11 cellular contexts compared by ENCODE assay signal in the genomic region with DNA sequence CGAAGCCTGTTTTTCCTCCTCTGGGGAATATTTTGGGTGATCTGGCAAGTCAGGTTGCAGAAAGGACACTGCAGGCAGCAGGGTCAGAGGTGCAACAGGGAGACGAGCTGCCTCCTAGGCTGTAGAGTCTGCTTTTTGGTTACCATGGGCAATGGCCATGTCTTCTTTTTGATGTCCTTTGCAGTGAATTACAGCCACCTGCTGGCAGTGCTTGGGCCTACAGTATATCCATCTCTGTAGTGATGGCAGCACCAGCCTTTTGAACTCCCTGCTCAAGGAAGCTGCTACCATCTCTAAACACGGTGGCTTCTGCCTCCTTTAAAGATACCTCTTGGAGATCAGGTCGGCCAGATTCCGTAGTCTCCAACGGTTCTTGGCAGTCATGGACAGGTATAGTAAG.
DNase-seq lines count a peak whose midpoint lies in the region; ATAC-seq and TF ChIP-seq lines count a peak whose summit lies in the region.
"Had no signal": no experiment of that assay in that cellular context is flagged by ENCODE, and none has a peak within 500 bp of the region (broad histone marks: within the 10 kb centered on the region; RNA-seq: fewer than 3 reads in every experiment).

No MANE protein-coding gene starts in this region.

- ATAC-seq in Panc1 (peak; percentile 89), HG03025 (IDR thresholded peaks at IDR 0.05; ENCODE audit: low FRiP score, unreplicated experiment) (no peak)
- ATAC-seq in natural killer cell treated with Interleukin-12 subunit alpha and Interleukin-12 subunit beta and Interleukin-15 and Interleukin-18, amount 100 ng/mL, for 72 hours = no peak

- peaks cover 19% of the 10 kb centered on the region for H3K27me3 ChIP-seq in Panc1 (ENCODE audit: control insufficient read depth, insufficient read depth, low read length)

- H3K36me3 Mint-ChIP-seq in natural killer cell treated with Interleukin-12 subunit alpha and Interleukin-12 subunit beta and Interleukin-15 and Interleukin-18, amount 100 ng/mL, for 72 hours = peaks cover 2% of the 10 kb centered on the region

- H3K4me1 Mint-ChIP-seq in natural killer cell treated with Interleukin-12 subunit alpha and Interleukin-12 subunit beta and Interleukin-15 and Interleukin-18, amount 100 ng/mL, for 72 hours (ENCODE audit: low read depth in 2 of 2) = no peaks in the 10 kb centered on the region
- H3K4me1 Mint-ChIP-seq: activated CD4-positive, alpha-beta memory T cell treated with anti-CD3 and anti-CD28 coated beads, Interleukin-2, amount 10 ng/mL, durations not matched to agents 7 days and 5 days had no signal

- no peaks in the 10 kb centered on the region for H3K4me1 ChIP-seq in Panc1 (ENCODE audit: control insufficient read depth, insufficient read depth, low read length)

- H3K4me3 ChIP-seq in Panc1 (ENCODE audit: low read depth in 2 of 2, low read length in 2 of 2) = no peak overlapping the region
- no peak overlapping the region for H3K4me3 ChIP-seq in foreskin fibroblast (ENCODE audit: low read depth in 1 of 2, low read length in 2 of 2)

- H3K27ac Mint-ChIP-seq in natural killer cell treated with Interleukin-12 subunit alpha and Interleukin-12 subunit beta and Interleukin-15 and Interleukin-18, amount 100 ng/mL, for 72 hours = no peak overlapping the region
- H3K27ac Mint-ChIP-seq: activated CD4-positive, alpha-beta memory T cell treated with anti-CD3 and anti-CD28 coated beads, Interleukin-2, amount 10 ng/mL, durations not matched to agents 7 days and 5 days had no signal

- peaks cover 24 to 33% of the 10 kb centered on the region in 2 donors for H3K27me3 Mint-ChIP-seq in natural killer cell treated with Interleukin-12 subunit alpha and Interleukin-12 subunit beta and Interleukin-15 and Interleukin-18, amount 100 ng/mL, for 72 hours
- H3K27me3 Mint-ChIP-seq: activated CD4-positive, alpha-beta memory T cell treated with anti-CD3 and anti-CD28 coated beads, Interleukin-2, amount 10 ng/mL, durations not matched to agents 7 days and 5 days had no signal

- CTCF ChIA-PET in Panc1 (lab: Charles Lee) = no interaction called here

- peak; percentile 2 for TF ChIP-seq CTCF in GM20000 (IDR thresholded peaks at IDR 0.05; ENCODE audit: extremely low read depth, missing control alignments)
- peak; percentile 83 for TF ChIP-seq CTCF in Panc1 (IDR thresholded peaks at IDR 0.05)
- no peak for TF ChIP-seq CTCF in foreskin fibroblast (IDR thresholded peaks at IDR 0.05; ENCODE audit: low read depth, low read length)

- no peaks in the 10 kb centered on the region for H3K36me3 ChIP-seq in Panc1 (ENCODE audit: control insufficient read depth, insufficient read depth, low read length)

- DNase-seq in COLO668 (lab: John Stamatoyannopoulos, UW; ENCODE audit: unreplicated experiment) = peak; percentile 4
- no peak for DNase-seq in GM20000 (ENCODE audit: low spot score)
- no peak for DNase-seq in Panc1 (ENCODE audit: low read depth, low spot score)
- DNase-seq in foreskin fibroblast = peak; percentile 3 to 8
- DNase-seq in cortex of kidney (lab: John Stamatoyannopoulos, UW) = no peak
- no peak for DNase-seq in hepatic stellate cell (ENCODE audit: low spot score)
- no peak for DNase-seq in natural killer cell treated with Interleukin-12 subunit alpha and Interleukin-12 subunit beta and Interleukin-15 and Interleukin-18, amount 100 ng/mL, for 72 hours (ENCODE audit: low spot score)
- DNase-seq: activated CD4-positive, alpha-beta memory T cell treated with anti-CD3 and anti-CD28 coated beads, Interleukin-2, amount 10 ng/mL, durations not matched to agents 7 days and 5 days; NCI-H187; stimulated activated CD4-positive, alpha-beta T cell treated with anti-CD3 and anti-CD28 coated beads, Interleukin-2, amount 100 ng/mL, for 24 hours had no signal

- no peak overlapping the region for H3K27ac ChIP-seq in Panc1 (ENCODE audit: low read length)

- H3K9me3 Mint-ChIP-seq in natural killer cell treated with Interleukin-12 subunit alpha and Interleukin-12 subunit beta and Interleukin-15 and Interleukin-18, amount 100 ng/mL, for 72 hours = no peaks in the 10 kb centered on the region

- in situ Hi-C loops in Panc1 (cut with HindIII; ENCODE audit: low pct_unique_long_range_greater_than_20kb, low sequenced_read_pairs) = no loop called here

- intact Hi-C loops in Panc1 (cut with micrococcal nuclease; ENCODE audit: unreplicated experiment) = loop anchor here (2.0 kb wide), 1 partner anchor 49 kb away; no protein-coding TSS in a partner anchor

- POLR2A ChIA-PET in Panc1 (lab: Charles Lee) = no interaction called here

- BruUV-seq in Panc1 (replicated peaks; lab: Mats Ljungman, UMichigan) = no TSS peak

- no peak overlapping the region for H3K4me3 Mint-ChIP-seq in natural killer cell treated with Interleukin-12 subunit alpha and Interleukin-12 subunit beta and Interleukin-15 and Interleukin-18, amount 100 ng/mL, for 72 hours
- H3K4me3 Mint-ChIP-seq: activated CD4-positive, alpha-beta memory T cell treated with anti-CD3 and anti-CD28 coated beads, Interleukin-2, amount 10 ng/mL, durations not matched to agents 7 days and 5 days had no signal

- H3K9me3 ChIP-seq in Panc1 (ENCODE audit: control insufficient read depth, insufficient read depth, low read depth, low read length) = 0 out of 2 replicates have a peak, but pooled peaks cover under 1% of the 10 kb centered on the region

Comparison
In these comparisons a context has a peak if more than half of its experiments do, and no peak if none do; other contexts are left out.
1. DNase-seq: peak in COLO668 (single experiment) and foreskin fibroblast (2 of 2); none in GM20000 (single experiment), Panc1 (single experiment), cortex of kidney (single experiment), hepatic stellate cell (single experiment) and natural killer cell treated with Interleukin-12 subunit alpha and Interleukin-12 subunit beta and Interleukin-15 and Interleukin-18, amount 100 ng/mL, for 72 hours (single experiment).